ENCODE assay signal across 8 cellular contexts in genomic region chr12:121579981-121580868, GRCh38. TPM values are rescaled to one million over a fixed set of nuclear protein-coding genes. Genes with fewer than 3 reads are reported as not detected.
DNase-seq lines count a peak whose midpoint lies in the region; ATAC-seq and TF ChIP-seq lines count a peak whose summit lies in the region.

No MANE protein-coding gene starts in this region.

- H3K27me3 ChIP-seq in OCI-LY3 (ENCODE audit: low read depth, low read length) (no peaks in the 10 kb centered on the region), esophagus muscularis mucosa (no peaks in the 10 kb centered on the region)

- no peaks in the 10 kb centered on the region for H3K27me3 Mint-ChIP-seq in activated T-cell treated with anti-CD3 and anti-CD28 coated beads, Interleukin-2, amount 50 U/mL, for 4 hours (ENCODE audit: low read depth)

- no peaks in the 10 kb centered on the region for H3K9me3 Mint-ChIP-seq in activated T-cell treated with anti-CD3 and anti-CD28 coated beads, Interleukin-2, amount 50 U/mL, for 4 hours
- no peaks in the 10 kb centered on the region for H3K9me3 Mint-ChIP-seq in stimulated activated effector memory CD8-positive, alpha-beta T cell treated with anti-CD3 and anti-CD28 coated beads, Interleukin-12 subunit alpha, Interleukin-12 subunit beta, amount 100 ng/mL, for 72 hours

- intact Hi-C loops in esophagus muscularis mucosa (cut with DNase I): loop anchor here (5.0 kb wide), 1 partner anchor 42 kb away; no protein-coding TSS in a partner anchor

- peak; percentile 90 for DNase-seq in D341Med (ENCODE audit: low spot score)
- DNase-seq in HK-2 (ENCODE audit: unreplicated experiment): peak; percentile 64
- peak; percentile 61 for DNase-seq in activated T-cell treated with anti-CD3 and anti-CD28 coated beads, Interleukin-2, amount 50 U/mL, for 4 hours
- DNase-seq in esophagus muscularis mucosa (ENCODE audit: extremely low spot score): peak; percentile 96
- DNase-seq in myocyte (ENCODE audit: low read depth): peak; percentile 75
- peak; percentile 40 to 80 for DNase-seq in stimulated activated effector memory CD8-positive, alpha-beta T cell treated with anti-CD3 and anti-CD28 coated beads, Interleukin-12 subunit alpha, Interleukin-12 subunit beta, amount 100 ng/mL, for 72 hours (ENCODE audit: low spot score in 2 of 2)

- TF ChIP-seq POLR2A in esophagus muscularis mucosa (IDR thresholded peaks at IDR 0.05; ENCODE audit: low read depth): no peak

- peak overlapping the region; percentile 96 for H3K27ac Mint-ChIP-seq in stimulated activated effector memory CD8-positive, alpha-beta T cell treated with anti-CD3 and anti-CD28 coated beads, Interleukin-12 subunit alpha, Interleukin-12 subunit beta, amount 100 ng/mL, for 72 hours

- H3K36me3 ChIP-seq in OCI-LY3 (replicated peaks; ENCODE audit: low read depth, low read length) (peaks cover 39% of the 10 kb centered on the region), esophagus muscularis mucosa (peaks cover 0 to 7% (median 1%) of the 10 kb centered on the region in 4 donors)

- peak; percentile 69 to 73 for ATAC-seq in activated T-cell treated with anti-CD3 and anti-CD28 coated beads, Interleukin-2, amount 50 U/mL, for 4 hours
- peak; percentile 77 for ATAC-seq in stimulated activated effector memory CD8-positive, alpha-beta T cell treated with anti-CD3 and anti-CD28 coated beads, Interleukin-12 subunit alpha, Interleukin-12 subunit beta, amount 100 ng/mL, for 72 hours
- no peak for ATAC-seq in HG03196 (IDR thresholded peaks at IDR 0.05; ENCODE audit: unreplicated experiment)

- H3K79me2 ChIP-seq in OCI-LY3 (ENCODE audit: low read length): peaks cover 91% of the 10 kb centered on the region

- H4K20me1 ChIP-seq in OCI-LY3 (ENCODE audit: insufficient read depth, low read length): no peaks in the 10 kb centered on the region

- under 1% methylated on average over 29 of the region's 54 CpGs for WGBS in esophagus muscularis mucosa

- peak overlapping the region; percentile 87 for H3K9ac ChIP-seq in OCI-LY3 (ENCODE audit: low read length)

- peak overlapping the region; percentile 79 for H3K4me3 ChIP-seq in OCI-LY3 (ENCODE audit: low read length)
- H3K4me3 ChIP-seq in esophagus muscularis mucosa: peak overlapping the region; percentile 65 to 90 (median 82)

- no peaks in the 10 kb centered on the region for H3K9me3 ChIP-seq in OCI-LY3 (ENCODE audit: insufficient read depth, low read length)
- no peaks in the 10 kb centered on the region for H3K9me3 ChIP-seq in esophagus muscularis mucosa

- H3K27ac ChIP-seq in OCI-LY3 (ENCODE audit: low read length): peak overlapping the region; percentile 84
- H3K27ac ChIP-seq in esophagus muscularis mucosa (replicated peaks in 1 of 4): peak overlapping the region; percentile 84 to 93 (median 90)

- H3K4me1 Mint-ChIP-seq in activated T-cell treated with anti-CD3 and anti-CD28 coated beads, Interleukin-2, amount 50 U/mL, for 4 hours (ENCODE audit: low read depth): peaks cover 36% of the 10 kb centered on the region
- peaks cover 44% of the 10 kb centered on the region for H3K4me1 Mint-ChIP-seq in stimulated activated effector memory CD8-positive, alpha-beta T cell treated with anti-CD3 and anti-CD28 coated beads, Interleukin-12 subunit alpha, Interleukin-12 subunit beta, amount 100 ng/mL, for 72 hours

- TF ChIP-seq EP300 in esophagus muscularis mucosa (IDR thresholded peaks at IDR 0.05): no peak

- TF ChIP-seq CTCF in OCI-LY3 (IDR thresholded peaks at IDR 0.05; ENCODE audit: low read depth, low read length) (no peak), esophagus muscularis mucosa (IDR thresholded peaks at IDR 0.05) (no peak)

- H3K36me3 Mint-ChIP-seq in activated T-cell treated with anti-CD3 and anti-CD28 coated beads, Interleukin-2, amount 50 U/mL, for 4 hours (ENCODE audit: insufficient read depth): peaks cover 4% of the 10 kb centered on the region
- H3K36me3 Mint-ChIP-seq in stimulated activated effector memory CD8-positive, alpha-beta T cell treated with anti-CD3 and anti-CD28 coated beads, Interleukin-12 subunit alpha, Interleukin-12 subunit beta, amount 100 ng/mL, for 72 hours: peaks cover 15% of the 10 kb centered on the region

- H3K4me1 ChIP-seq in OCI-LY3 (ENCODE audit: low read length) (peaks cover 32% of the 10 kb centered on the region), esophagus muscularis mucosa (peaks cover 44 to 66% (median 58%) of the 10 kb centered on the region in 4 donors)

- H3K4me2 ChIP-seq in OCI-LY3 (ENCODE audit: low read length): peak overlapping the region; percentile 96

- no peak overlapping the region for H2AFZ ChIP-seq in OCI-LY3 (ENCODE audit: low read depth, low read length)

- peak overlapping the region; percentile 93 for H3K4me3 Mint-ChIP-seq in activated T-cell treated with anti-CD3 and anti-CD28 coated beads, Interleukin-2, amount 50 U/mL, for 4 hours
- peak overlapping the region; percentile 92 for H3K4me3 Mint-ChIP-seq in stimulated activated effector memory CD8-positive, alpha-beta T cell treated with anti-CD3 and anti-CD28 coated beads, Interleukin-12 subunit alpha, Interleukin-12 subunit beta, amount 100 ng/mL, for 72 hours

RNA-seq across cellular contexts. Expression of gene KDM2B, which starts 0.6 kb away (rescaled TPM):
- total RNA-seq in activated T-cell treated with anti-CD3 and anti-CD28 coated beads, Interleukin-2, amount 50 U/mL, for 4 hours: 10 to 100 TPM; 47.3 to 51.8 (median 48.6) TPM
- total RNA-seq in esophagus muscularis mucosa (10 to 100 TPM; 13.6 to 23.5 (median 20.0) TPM), myocyte (22.0 and 32.4 TPM in 2 replicates)
- polyA plus RNA-seq in myocyte (2012): 12.2 TPM

RNA-seq across cellular contexts. Expression of gene ORAI1, which starts 46.1 kb away (rescaled TPM):
- 10 to 100 TPM; 46.2 to 49.8 (median 48.9) TPM for total RNA-seq in activated T-cell treated with anti-CD3 and anti-CD28 coated beads, Interleukin-2, amount 50 U/mL, for 4 hours
- total RNA-seq in esophagus muscularis mucosa: 10 to 100 TPM in 2 of 4 donors, 1 to 10 TPM in 2; 7.1 to 17.7 (median 13.5) TPM
- total RNA-seq in myocyte: 16.7 and 27.7 TPM in 2 replicates
- polyA plus RNA-seq in myocyte (2012): 13.9 TPM
